ENCODE assay signal across 22 cellular contexts in the genomic region with DNA sequence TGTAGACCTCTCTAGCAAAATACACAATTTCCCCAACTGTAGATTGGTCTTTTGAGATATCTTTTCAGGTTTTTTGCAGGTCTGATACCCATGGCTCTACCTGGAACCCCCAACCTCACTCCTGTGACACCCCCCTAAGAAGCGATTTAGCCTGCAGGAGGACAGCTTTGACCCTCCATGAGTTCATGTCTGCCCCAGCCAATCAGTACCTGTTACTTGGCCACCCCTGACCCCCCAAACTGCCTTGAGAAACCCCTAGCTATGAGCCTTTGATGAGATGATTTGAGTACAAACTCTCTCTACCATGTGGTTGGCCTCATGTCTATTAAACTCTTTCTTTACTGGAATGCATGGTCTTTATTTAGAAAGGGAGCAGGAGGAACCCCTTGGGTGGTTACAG. TPM values are rescaled to one million over a fixed set of nuclear protein-coding genes. Genes with fewer than 3 reads are reported as not detected.
"Had no signal": no experiment of that assay in that cellular context is flagged by ENCODE, and none has a peak within 500 bp of the region (broad histone marks: within the 10 kb centered on the region; RNA-seq: fewer than 3 reads in every experiment).

No MANE protein-coding gene starts in this region.

- H3K9me3 ChIP-seq: MG63 had no signal

- H3K27ac ChIP-seq: RWPE1 had no signal

- H3K4me3 ChIP-seq: MG63 had no signal

- DNase-seq: IMR-90, Karpas-422, KG1, MG63, NCI-H1092 treated with DMSO at 0.1 percent for 48 hours, NCI-H1436, NCI-H187, NCI-H2029, NCI-H2081 treated with DMSO at 0.1 percent for 48 hours, NCI-H2171, NCI-H226, NCI-H446, NCI-H510A, NCI-H524 treated with DMSO at 0.1 percent for 48 hours, NCI-H69, NCI-H774, SHP77 had no signal

- ATAC-seq: HepG2, Panc1 had no signal

- H3K36me3 ChIP-seq: MG63 had no signal

RNA-seq across cellular contexts. Expression of gene ABO, which starts 25.7 kb away (rescaled TPM):
- total RNA-seq: HepG2, HT1080, IMR-90, SK-MEL-5 had no signal
- polyA plus RNA-seq: HepG2, IMR-90 had no signal

RNA-seq across cellular contexts. Expression of gene OBP2B, which starts 40.3 kb away (rescaled TPM):
- total RNA-seq: HepG2, HT1080, IMR-90, SK-MEL-5 had no signal
- polyA plus RNA-seq: HepG2, IMR-90 had no signal
